2 cellular contexts compared by ENCODE assay signal in genomic region chr4:7687006-7687405, GRCh38.
TF ChIP-seq lines count a peak whose summit lies in the region.

No MANE protein-coding gene starts in this region.

TF ChIP-seq in SK-N-SH treated with all-trans-retinoic acid at 6 μM for 48 hours, 23 proteins besides CTCF, POLR2A, EP300 and RAD21 (continued from another document):
- TF ChIP-seq POU6F1 (CRISPR knock-in tag; IDR thresholded peaks at IDR 0.05; ENCODE audit: borderline replicate concordance, low read depth) (no peak), ZFP3 (CRISPR knock-in tag; IDR thresholded peaks at IDR 0.05) (no peak), ZC3H10 (CRISPR knock-in tag; IDR thresholded peaks at IDR 0.05) (no peak), PATZ1 (CRISPR knock-in tag; IDR thresholded peaks at IDR 0.05; ENCODE audit: borderline replicate concordance) (no peak), OSR1 (CRISPR knock-in tag; IDR thresholded peaks at IDR 0.05) (no peak)
- TF ChIP-seq, protein P1, sequence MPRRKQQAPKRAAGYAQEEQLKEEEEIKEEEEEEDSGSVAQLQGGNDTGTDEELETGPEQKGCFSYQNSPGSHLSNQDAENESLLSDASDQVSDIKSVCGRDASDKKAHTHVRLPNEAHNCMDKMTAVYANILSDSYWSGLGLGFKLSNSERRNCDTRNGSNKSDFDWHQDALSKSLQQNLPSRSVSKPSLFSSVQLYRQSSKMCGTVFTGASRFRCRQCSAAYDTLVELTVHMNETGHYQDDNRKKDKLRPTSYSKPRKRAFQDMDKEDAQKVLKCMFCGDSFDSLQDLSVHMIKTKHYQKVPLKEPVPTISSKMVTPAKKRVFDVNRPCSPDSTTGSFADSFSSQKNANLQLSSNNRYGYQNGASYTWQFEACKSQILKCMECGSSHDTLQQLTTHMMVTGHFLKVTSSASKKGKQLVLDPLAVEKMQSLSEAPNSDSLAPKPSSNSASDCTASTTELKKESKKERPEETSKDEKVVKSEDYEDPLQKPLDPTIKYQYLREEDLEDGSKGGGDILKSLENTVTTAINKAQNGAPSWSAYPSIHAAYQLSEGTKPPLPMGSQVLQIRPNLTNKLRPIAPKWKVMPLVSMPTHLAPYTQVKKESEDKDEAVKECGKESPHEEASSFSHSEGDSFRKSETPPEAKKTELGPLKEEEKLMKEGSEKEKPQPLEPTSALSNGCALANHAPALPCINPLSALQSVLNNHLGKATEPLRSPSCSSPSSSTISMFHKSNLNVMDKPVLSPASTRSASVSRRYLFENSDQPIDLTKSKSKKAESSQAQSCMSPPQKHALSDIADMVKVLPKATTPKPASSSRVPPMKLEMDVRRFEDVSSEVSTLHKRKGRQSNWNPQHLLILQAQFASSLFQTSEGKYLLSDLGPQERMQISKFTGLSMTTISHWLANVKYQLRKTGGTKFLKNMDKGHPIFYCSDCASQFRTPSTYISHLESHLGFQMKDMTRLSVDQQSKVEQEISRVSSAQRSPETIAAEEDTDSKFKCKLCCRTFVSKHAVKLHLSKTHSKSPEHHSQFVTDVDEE (CRISPR knock-in tag; IDR thresholded peaks at IDR 0.05), result no peak
TF ChIP-seq in SK-N-SH treated with all-trans-retinoic acid at 6 μM for 48 hours: peak in this region for 0.

TF ChIP-seq in SK-N-SH, 30 proteins besides CTCF, POLR2A, EP300 and RAD21 (continued from another document):
- TF ChIP-seq FOSL2 (IDR thresholded peaks at IDR 0.05; ENCODE audit: borderline replicate concordance, low read depth), result no peak
